ENCODE assay signal across 14 cellular contexts in the genomic region with DNA sequence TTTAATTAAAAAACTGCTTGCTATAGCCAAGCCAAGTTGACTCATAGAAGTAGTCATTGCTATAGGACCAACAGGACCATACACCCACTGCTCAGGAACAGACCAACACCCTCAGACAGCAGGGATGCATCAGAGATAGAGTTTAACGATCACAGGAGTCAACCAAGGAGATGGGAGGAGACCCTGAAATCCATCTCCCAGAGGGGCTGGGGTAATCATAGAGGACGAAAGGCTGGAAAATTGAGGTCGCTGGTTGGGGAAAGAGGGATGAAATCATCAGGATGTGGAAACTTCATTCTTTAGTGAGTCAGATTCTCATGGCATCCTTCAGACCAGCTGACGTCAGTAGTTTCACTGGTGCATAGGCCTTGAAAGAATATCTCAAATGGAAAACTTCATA.
A peak's percentile ranks its signal among the peaks of the same experiment; 100 is the strongest.
DNase-seq lines count a peak whose midpoint lies in the region; ATAC-seq and TF ChIP-seq lines count a peak whose summit lies in the region.
"Had no signal": no experiment of that assay in that cellular context is flagged by ENCODE, and none has a peak within 500 bp of the region (broad histone marks: within the 10 kb centered on the region; RNA-seq: fewer than 3 reads in every experiment).

No MANE protein-coding gene starts in this region.

- no TSS peak for BruUV-seq in mammary epithelial cell (replicated peaks; lab: Mats Ljungman, UMichigan)

- H3K4me1 ChIP-seq in mammary epithelial cell (ENCODE audit: insufficient read depth, low read length) = no peaks in the 10 kb centered on the region
- H3K4me1 ChIP-seq: thyroid gland had no signal

- ATAC-seq in HG03108 (IDR thresholded peaks at IDR 0.05; ENCODE audit: unreplicated experiment) (no peak), GM19035 (IDR thresholded peaks at IDR 0.05; ENCODE audit: unreplicated experiment) (no peak)

- DNase-seq in AG08396 (ENCODE audit: low spot score) (peak; percentile 17), HS-5 (ENCODE audit: low read depth) (peak; percentile 53), mammary epithelial cell (peak; percentile 49), kidney tubule cell (ENCODE audit: low spot score) (peak; percentile 25), NCI-H446 (lab: John Stamatoyannopoulos, UW) (no peak), NCI-H146 (lab: John Stamatoyannopoulos, UW) (no peak)
- DNase-seq: activated CD4-positive, alpha-beta T cell treated with anti-CD3 and anti-CD28 coated beads for 48 hours; Calu3; hippocampal formation; left cardiac atrium; Right ventricle myocardium superior; thyroid gland had no signal

- H3K9ac ChIP-seq in mammary epithelial cell (ENCODE audit: insufficient read depth, low read length) = no peak overlapping the region

- H3K27me3 ChIP-seq in mammary epithelial cell (ENCODE audit: insufficient read depth, low read length) = no peaks in the 10 kb centered on the region
- H3K27me3 ChIP-seq: thyroid gland had no signal

- H3K9me3 ChIP-seq in mammary epithelial cell (replicated peaks; ENCODE audit: insufficient read depth, low read length) = no peaks in the 10 kb centered on the region
- H3K9me3 ChIP-seq: thyroid gland had no signal

- no peaks in the 10 kb centered on the region for H3K79me2 ChIP-seq in mammary epithelial cell (ENCODE audit: insufficient read depth, low read length)

- intact Hi-C loops in mammary epithelial cell (cut with micrococcal nuclease) = no loop called here

- in situ Hi-C loops in mammary epithelial cell (cut with MboI; ENCODE audit: low sequenced_read_pairs in 2 of 2) = no loop called here

- 79% methylated on average over 4 of the region's 4 CpGs for WGBS in mammary epithelial cell (ENCODE audit: low coverage, missing lambda C conversion rate)

- H4K20me1 ChIP-seq in mammary epithelial cell (ENCODE audit: insufficient read depth, low read length) = no peaks in the 10 kb centered on the region

- no peaks in the 10 kb centered on the region for H3K36me3 ChIP-seq in mammary epithelial cell (ENCODE audit: insufficient read depth, low read length)
- H3K36me3 ChIP-seq: thyroid gland had no signal

- H3K4me3 ChIP-seq in mammary epithelial cell (replicated peaks in 1 of 3; ENCODE audit: insufficient read depth in 1 of 3, low read depth in 2 of 3, low read length in 3 of 3) = no peak overlapping the region
- H3K4me3 ChIP-seq: thyroid gland had no signal

- no peak overlapping the region for H3K27ac ChIP-seq in mammary epithelial cell (ENCODE audit: insufficient read depth, low read depth, low read length)
- H3K27ac ChIP-seq: thyroid gland had no signal

- H2AFZ ChIP-seq in mammary epithelial cell (ENCODE audit: low read depth, low read length) = no peak overlapping the region

- CTCF ChIA-PET in mammary epithelial cell (lab: Charles Lee; ENCODE audit: low non-redundant PET) = no interaction called here

- dilution Hi-C loops in mammary epithelial cell (cut with HindIII; ENCODE audit: low sequenced_read_pairs) = no loop called here

- no peak for TF ChIP-seq CTCF in mammary epithelial cell (conservative IDR thresholded peaks at IDR 0.05 in 1 of 2, IDR thresholded peaks at IDR 0.05 in 1 of 2; ENCODE audit: extremely low read depth in 1 of 2, insufficient read depth in 1 of 2, low read depth in 1 of 2, low read length in 2 of 2)

- no peak overlapping the region for H3K4me2 ChIP-seq in mammary epithelial cell (ENCODE audit: insufficient read depth, low read depth, low read length)

Comparison
In these comparisons a context has a peak if more than half of its experiments do, and no peak if none do; other contexts are left out.
1. DNase-seq: peak in AG08396 (single experiment), HS-5 (single experiment), mammary epithelial cell (single experiment) and kidney tubule cell (single experiment); none in NCI-H446 (0 of 2) and NCI-H146 (single experiment).